Comparison of ENCODE assay signal across 33 cellular contexts in the genomic region with DNA sequence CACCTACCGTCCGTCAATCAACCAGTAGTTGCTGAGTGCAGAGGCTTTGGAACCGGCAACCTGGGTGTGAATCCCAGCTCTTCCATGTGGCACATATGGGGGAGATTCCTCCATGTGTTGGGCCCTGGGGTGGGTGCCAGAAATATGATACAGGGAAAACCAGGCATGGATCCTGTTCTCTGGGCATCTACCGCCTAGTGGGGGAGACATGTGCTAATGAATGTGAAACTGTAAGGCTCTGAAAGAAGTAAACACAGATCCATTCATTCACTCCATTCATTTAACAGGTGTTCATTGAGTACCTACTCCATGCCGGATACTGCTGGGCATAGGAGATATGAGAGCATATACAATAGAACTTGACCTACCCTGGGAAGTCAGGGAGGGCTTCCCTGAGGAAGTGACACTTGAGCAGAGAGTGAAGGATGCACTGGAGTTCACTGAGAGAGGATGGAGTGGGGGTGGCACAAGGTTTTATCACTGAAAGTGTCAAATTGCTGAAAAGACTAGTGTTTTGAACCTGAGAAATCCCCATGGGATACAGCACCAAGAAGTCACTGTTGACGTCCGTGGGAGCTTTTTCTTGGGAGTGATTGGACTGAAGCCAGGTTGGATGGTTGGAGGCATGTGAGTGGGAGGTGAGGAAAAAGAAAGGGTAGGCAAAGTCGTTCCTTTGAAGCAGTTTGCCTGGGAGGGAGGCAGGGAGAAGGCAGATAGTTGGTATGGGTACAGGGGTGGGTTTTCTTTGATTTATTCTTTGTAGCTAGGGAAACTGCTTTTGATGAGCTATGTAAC. TPM values are rescaled to one million over a fixed set of nuclear protein-coding genes. Genes with fewer than 3 reads are reported as not detected.
DNase-seq lines count a peak whose midpoint lies in the region; ATAC-seq, FAIRE-seq and TF ChIP-seq lines count a peak whose summit lies in the region.
"Had no signal": no experiment of that assay in that cellular context is flagged by ENCODE, and none has a peak within 500 bp of the region (broad histone marks: within the 10 kb centered on the region; RNA-seq: fewer than 3 reads in every experiment).

No MANE protein-coding gene starts in this region.

- H3K4me3 ChIP-seq in endodermal cell (ENCODE audit: low read length), result no peak overlapping the region
- H3K4me3 ChIP-seq: body of pancreas, heart right ventricle, lower lobe of right lung, psoas muscle, sigmoid colon, transverse colon had no signal

- DNase-seq in activated naive CD4-positive, alpha-beta T cell treated with anti-CD3 and anti-CD28 coated beads, Interleukin-2, amount 50 U/mL, for 72 hours (ENCODE audit: low spot score in 2 of 2), result no peak
- peak; percentile 14 for DNase-seq in NCI-H345 treated with DMSO at 0.1 percent for 48 hours (lab: John Stamatoyannopoulos, UW; ENCODE audit: unreplicated experiment)
- peak; percentile 43 for DNase-seq in endodermal cell
- DNase-seq in urothelium cell line (ENCODE audit: low spot score), result no peak
- DNase-seq in cerebellum (ENCODE audit: low spot score), result no peak
- DNase-seq: activated CD4-positive, alpha-beta T cell treated with anti-CD3 and anti-CD28 coated beads for 36 hours; activated CD8-positive, alpha-beta memory T cell treated with anti-CD3 and anti-CD28 coated beads, Interleukin-2, amount 50 U/mL, for 48 hours; activated CD8-positive, alpha-beta T cell treated with anti-CD3 and anti-CD28 coated beads for 36 hours; activated naive CD4-positive, alpha-beta T cell treated with Interleukin-2 at 50 U/mL for 16 hours; body of pancreas; CD8-positive, alpha-beta memory T cell; DMS53; H9; heart right ventricle; lower lobe of right lung; naive thymus-derived CD8-positive, alpha-beta T cell; NCI-H146; NK-92 treated with Interleukin-12 subunit alpha and Interleukin-12 subunit beta, amount 100 ng/mL, for 24 hours; occipital lobe; psoas muscle; sigmoid colon; transverse colon had no signal

- H3K4me1 ChIP-seq in endodermal cell (ENCODE audit: control insufficient read depth, insufficient read depth, low read length), result no peaks in the 10 kb centered on the region
- H3K4me1 ChIP-seq: body of pancreas, heart right ventricle, lower lobe of right lung, psoas muscle, sigmoid colon had no signal

- peaks cover 13% of the 10 kb centered on the region for H3K9me3 ChIP-seq in endodermal cell (ENCODE audit: control insufficient read depth, low read length)
- H3K9me3 ChIP-seq: body of pancreas, sigmoid colon, transverse colon had no signal

- H3K27me3 ChIP-seq in endodermal cell (ENCODE audit: control insufficient read depth, insufficient read depth, low read length, poor library complexity, severe bottlenecking), result peaks cover 6% of the 10 kb centered on the region
- H3K27me3 ChIP-seq: body of pancreas, sigmoid colon, transverse colon had no signal

- FAIRE-seq in urothelium cell line (lab: Jason Lieb, UNC), result peak; percentile 91
- FAIRE-seq: endometrium, frontal cortex, GM12892 had no signal

- no peaks in the 10 kb centered on the region for H3K27me3 Mint-ChIP-seq in activated naive CD4-positive, alpha-beta T cell treated with anti-CD3 and anti-CD28 coated beads, Interleukin-2, amount 50 U/mL, for 24 hours
- H3K27me3 Mint-ChIP-seq in endodermal cell (ENCODE audit: insufficient read depth), result peaks cover 22% of the 10 kb centered on the region

- no peak overlapping the region for H3K9ac ChIP-seq in endodermal cell (ENCODE audit: extremely low read depth, low read length, poor library complexity, severe bottlenecking)

- H3K4me1 Mint-ChIP-seq in activated naive CD4-positive, alpha-beta T cell treated with anti-CD3 and anti-CD28 coated beads, Interleukin-2, amount 50 U/mL, for 24 hours, result no peaks in the 10 kb centered on the region
- H3K4me1 Mint-ChIP-seq in endodermal cell, result peaks cover 11% of the 10 kb centered on the region
- H3K4me1 Mint-ChIP-seq: activated CD4-positive, alpha-beta T cell treated with anti-CD3 and anti-CD28 coated beads for 36 hours; CD8-positive, alpha-beta memory T cell; naive thymus-derived CD8-positive, alpha-beta T cell; stimulated activated effector memory CD8-positive, alpha-beta T cell treated with anti-CD3 and anti-CD28 coated beads, Interleukin-12 subunit alpha, Interleukin-12 subunit beta, amount 100 ng/mL, for 72 hours had no signal

- no peak overlapping the region for H3K27ac ChIP-seq in endodermal cell (ENCODE audit: low read depth, low read length)
- H3K27ac ChIP-seq: body of pancreas, heart right ventricle, lower lobe of right lung, psoas muscle, sigmoid colon, transverse colon had no signal

- H3K9me3 Mint-ChIP-seq in activated naive CD4-positive, alpha-beta T cell treated with anti-CD3 and anti-CD28 coated beads, Interleukin-2, amount 50 U/mL, for 24 hours, result no peaks in the 10 kb centered on the region
- H3K9me3 Mint-ChIP-seq in activated naive CD4-positive, alpha-beta T cell treated with anti-CD3 and anti-CD28 coated beads, Interleukin-2, amount 50 U/mL, for 72 hours, result peaks cover 5 to 26% of the 10 kb centered on the region in 2 donors
- H3K9me3 Mint-ChIP-seq in endodermal cell, result peaks cover 9% of the 10 kb centered on the region
- H3K9me3 Mint-ChIP-seq: T-helper 2 cell treated with Interferon-gamma antibody and Interleukin-4, amounts not matched to agents 5 μg/mL and 100 μg/mL, for 36 hours had no signal

- peak overlapping the region; percentile 30 for H3K27ac Mint-ChIP-seq in activated naive CD4-positive, alpha-beta T cell treated with anti-CD3 and anti-CD28 coated beads, Interleukin-2, amount 50 U/mL, for 24 hours
- no peak overlapping the region for H3K27ac Mint-ChIP-seq in activated naive CD4-positive, alpha-beta T cell treated with anti-CD3 and anti-CD28 coated beads, Interleukin-2, amount 50 U/mL, for 72 hours
- no peak overlapping the region for H3K27ac Mint-ChIP-seq in endodermal cell
- H3K27ac Mint-ChIP-seq: activated CD4-positive, alpha-beta T cell treated with anti-CD3 and anti-CD28 coated beads for 36 hours; activated CD8-positive, alpha-beta T cell treated with anti-CD3 and anti-CD28 coated beads for 36 hours; activated T-helper 1 cell treated with anti-CD3 and anti-CD28 coated beads, Interleukin-12 subunit alpha, Interleukin-12 subunit beta, Interleukin-2, Interleukin-4 antibody, amounts not matched to agents 30 ng/mL and 10 ng/mL and 1 ng/mL, durations not matched to agents 14 hours and 24 hours and 36 hours; CD8-positive, alpha-beta memory T cell; H9; stimulated activated effector memory CD8-positive, alpha-beta T cell treated with anti-CD3 and anti-CD28 coated beads, Interleukin-12 subunit alpha, Interleukin-12 subunit beta, amount 100 ng/mL, for 72 hours; T-helper 2 cell treated with Interferon-gamma antibody and Interleukin-4, amounts not matched to agents 5 μg/mL and 100 μg/mL, for 36 hours had no signal

- no peak for ATAC-seq in activated naive CD4-positive, alpha-beta T cell treated with anti-CD3 and anti-CD28 coated beads, Interleukin-2, amount 50 U/mL, for 72 hours
- no peak for ATAC-seq in HG02938 (IDR thresholded peaks at IDR 0.05; ENCODE audit: unreplicated experiment)
- ATAC-seq in esophagus mucosa, result no peak
- ATAC-seq: activated CD4-positive, alpha-beta T cell treated with anti-CD3 and anti-CD28 coated beads for 36 hours; activated CD8-positive, alpha-beta T cell treated with anti-CD3 and anti-CD28 coated beads for 36 hours; body of pancreas; heart right ventricle; lower lobe of right lung; naive thymus-derived CD8-positive, alpha-beta T cell; psoas muscle; stimulated activated effector memory CD8-positive, alpha-beta T cell treated with anti-CD3 and anti-CD28 coated beads, Interleukin-12 subunit alpha, Interleukin-12 subunit beta, amount 100 ng/mL, for 72 hours had no signal

- WGBS in endodermal cell (ENCODE audit: insufficient coverage in 1 of 2, insufficient read length in 1 of 2), 2 experiments, result 82 to 85% methylated on average over 6 to 8 of the region's 8 CpGs

- TF ChIP-seq CTCF in endodermal cell (conservative IDR thresholded peaks at IDR 0.05), result no peak

- H3K4me3 Mint-ChIP-seq in activated naive CD4-positive, alpha-beta T cell treated with anti-CD3 and anti-CD28 coated beads, Interleukin-2, amount 50 U/mL, for 24 hours, result no peak overlapping the region
- H3K4me3 Mint-ChIP-seq in endodermal cell, result no peak overlapping the region
- H3K4me3 Mint-ChIP-seq: activated CD4-positive, alpha-beta T cell treated with anti-CD3 and anti-CD28 coated beads for 36 hours; activated CD8-positive, alpha-beta T cell treated with anti-CD3 and anti-CD28 coated beads for 36 hours; activated T-helper 1 cell treated with anti-CD3 and anti-CD28 coated beads, Interleukin-12 subunit alpha, Interleukin-12 subunit beta, Interleukin-2, Interleukin-4 antibody, amounts not matched to agents 30 ng/mL and 10 ng/mL and 1 ng/mL, durations not matched to agents 14 hours and 24 hours and 36 hours; CD8-positive, alpha-beta memory T cell; H9; naive thymus-derived CD8-positive, alpha-beta T cell; stimulated activated effector memory CD8-positive, alpha-beta T cell treated with anti-CD3 and anti-CD28 coated beads, Interleukin-12 subunit alpha, Interleukin-12 subunit beta, amount 100 ng/mL, for 72 hours; T-helper 2 cell treated with Interferon-gamma antibody and Interleukin-4, amounts not matched to agents 5 μg/mL and 100 μg/mL, for 36 hours had no signal

- H3K36me3 Mint-ChIP-seq in activated naive CD4-positive, alpha-beta T cell treated with anti-CD3 and anti-CD28 coated beads, Interleukin-2, amount 50 U/mL, for 24 hours, result peaks cover 5% of the 10 kb centered on the region
- H3K36me3 Mint-ChIP-seq in activated naive CD4-positive, alpha-beta T cell treated with anti-CD3 and anti-CD28 coated beads, Interleukin-2, amount 50 U/mL, for 72 hours, result peaks cover 0 to 10% of the 10 kb centered on the region in 2 donors
- no peaks in the 10 kb centered on the region for H3K36me3 Mint-ChIP-seq in endodermal cell (ENCODE audit: low read depth)
- H3K36me3 Mint-ChIP-seq: stimulated activated effector memory CD8-positive, alpha-beta T cell treated with anti-CD3 and anti-CD28 coated beads, Interleukin-12 subunit alpha, Interleukin-12 subunit beta, amount 100 ng/mL, for 72 hours had no signal

- H3K36me3 ChIP-seq in endodermal cell (ENCODE audit: control insufficient read depth, insufficient read depth, low read length), result no peaks in the 10 kb centered on the region
- H3K36me3 ChIP-seq: heart right ventricle, lower lobe of right lung, sigmoid colon, transverse colon had no signal

RNA-seq across cellular contexts. Expression of a gene that starts 39.7 kb away (rescaled TPM):
- total RNA-seq in activated naive CD4-positive, alpha-beta T cell treated with anti-CD3 and anti-CD28 coated beads, Interleukin-2, amount 50 U/mL, for 72 hours, result 1 to 10 TPM in 1 of 2 donors, under 1 TPM in 1; 0.66 to 1.5 TPM
- total RNA-seq in endodermal cell (1 to 10 TPM; 5.9 to 7.0 TPM), esophagus mucosa (4.9 TPM), cerebellum (5.4 TPM)
- polyA plus RNA-seq in endodermal cell (2013, experiment 1 of 2), result 44.6 TPM
- 44.2 TPM for polyA plus RNA-seq in endodermal cell (2013, experiment 2 of 2)
- total RNA-seq: dermis microvascular lymphatic vessel endothelial cell, LHCN-M2 had no signal

Comparison
In these comparisons a context has a peak if more than half of its experiments do, and no peak if none do; other contexts are left out.
1. DNase-seq: peak in NCI-H345 treated with DMSO at 0.1 percent for 48 hours (single experiment) and endodermal cell (single experiment); none in activated naive CD4-positive, alpha-beta T cell treated with anti-CD3 and anti-CD28 coated beads, Interleukin-2, amount 50 U/mL, for 72 hours (0 of 2), urothelium cell line (single experiment) and cerebellum (single experiment).